ENCODE assay signal across 22 cellular contexts in the genomic region with DNA sequence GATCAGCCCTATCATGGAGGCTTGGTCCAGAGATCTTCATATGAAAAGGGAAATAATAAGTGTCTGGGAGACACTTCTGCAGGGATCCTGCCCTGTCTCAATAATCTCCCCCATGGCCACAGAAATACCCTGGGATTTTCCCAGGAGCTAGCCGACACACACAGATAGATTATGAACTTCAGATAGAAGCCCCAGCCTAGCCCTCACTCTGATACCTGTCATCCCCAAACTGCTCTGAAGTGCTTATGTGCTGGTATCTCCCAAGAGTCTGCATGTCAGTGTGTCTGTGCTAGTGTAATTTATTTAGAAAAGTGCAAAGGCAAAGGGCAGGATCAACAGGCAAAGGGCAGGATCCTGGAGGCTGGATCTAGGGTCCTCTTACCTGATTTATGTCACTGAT. TPM values are rescaled to one million over a fixed set of nuclear protein-coding genes. Genes with fewer than 3 reads are reported as not detected.
DNase-seq lines count a peak whose midpoint lies in the region; ATAC-seq and TF ChIP-seq lines count a peak whose summit lies in the region.
"Had no signal": no experiment of that assay in that cellular context is flagged by ENCODE, and none has a peak within 500 bp of the region (broad histone marks: within the 10 kb centered on the region; RNA-seq: fewer than 3 reads in every experiment).

No MANE protein-coding gene starts in this region.

- H3K27ac ChIP-seq in coronary artery: no peak overlapping the region
- no peak overlapping the region for H3K27ac ChIP-seq in upper lobe of right lung
- H3K27ac ChIP-seq: left lung, ovary, stomach, WERI-Rb-1 had no signal

- H3K4me1 ChIP-seq in upper lobe of right lung: no peaks in the 10 kb centered on the region
- H3K4me1 ChIP-seq: BE2C, left lung, stomach had no signal

- no peak for DNase-seq in activated CD8-positive, alpha-beta T cell treated with anti-CD3 and anti-CD28 coated beads for 36 hours
- no peak for DNase-seq in activated CD8-positive, alpha-beta T cell treated with anti-CD3 and anti-CD28 coated beads, Interleukin-2, amount 10 ng/mL, durations not matched to agents 7 days and 5 days
- DNase-seq in GM20000 (ENCODE audit: low spot score) (peak; percentile 4), coronary artery (ENCODE audit: low spot score) (peak; percentile 36), osteocyte (ENCODE audit: extremely low spot score, unreplicated experiment) (peak; percentile 19), upper lobe of right lung (no peak), NCI-H187 (lab: John Stamatoyannopoulos, UW) (no peak)
- DNase-seq: activated CD8-positive, alpha-beta memory T cell treated with anti-CD3 and anti-CD28 coated beads for 24 hours; amygdala; BE2C; central memory CD4-positive, alpha-beta T cell; DMS 273 treated with DMSO at 0.1 percent for 48 hours; GF-D8; KBM-7; left lung; MV-4-11; NCI-H2029; ovary; stomach; WERI-Rb-1 had no signal

- no peaks in the 10 kb centered on the region for H3K9me3 Mint-ChIP-seq in activated CD8-positive, alpha-beta T cell treated with anti-CD3 and anti-CD28 coated beads for 36 hours
- H3K9me3 Mint-ChIP-seq in activated CD8-positive, alpha-beta T cell treated with anti-CD3 and anti-CD28 coated beads, Interleukin-2, amount 10 ng/mL, durations not matched to agents 7 days and 5 days (ENCODE audit: insufficient read depth): no peaks in the 10 kb centered on the region
- no peaks in the 10 kb centered on the region for H3K9me3 Mint-ChIP-seq in osteocyte (ENCODE audit: unreplicated experiment)

- POLR2A ChIA-PET in activated CD8-positive, alpha-beta T cell treated with anti-CD3 and anti-CD28 coated beads for 36 hours (lab: Charles Lee): interaction anchor here (1.0 to 2.6 kb wide), 3 partner anchors 11 to 79 kb away, joined by 3 to 6 read pairs (median 5); no protein-coding TSS in a partner anchor
- POLR2A ChIA-PET in activated CD8-positive, alpha-beta T cell treated with anti-CD3 and anti-CD28 coated beads, Interleukin-2, amount 10 ng/mL, durations not matched to agents 7 days and 5 days (lab: Charles Lee): interaction anchor here (0.7 to 0.8 kb wide), 2 partner anchors 11 to 248 kb away, joined by 3 to 4 read pairs; no protein-coding TSS in a partner anchor

- CTCF ChIA-PET in activated CD8-positive, alpha-beta T cell treated with anti-CD3 and anti-CD28 coated beads for 36 hours (lab: Charles Lee): interaction anchor here (1.2 kb wide), 1 partner anchor 23 kb away, joined by 3 read pairs; no protein-coding TSS in a partner anchor
- CTCF ChIA-PET in activated CD8-positive, alpha-beta T cell treated with anti-CD3 and anti-CD28 coated beads, Interleukin-2, amount 10 ng/mL, durations not matched to agents 7 days and 5 days (lab: Charles Lee): no interaction called here

- no peaks in the 10 kb centered on the region for H3K27me3 Mint-ChIP-seq in activated CD8-positive, alpha-beta T cell treated with anti-CD3 and anti-CD28 coated beads for 36 hours
- no peaks in the 10 kb centered on the region for H3K27me3 Mint-ChIP-seq in activated CD8-positive, alpha-beta T cell treated with anti-CD3 and anti-CD28 coated beads, Interleukin-2, amount 10 ng/mL, durations not matched to agents 7 days and 5 days (ENCODE audit: low read depth)
- H3K27me3 Mint-ChIP-seq in osteocyte (ENCODE audit: unreplicated experiment): no peaks in the 10 kb centered on the region

- no peaks in the 10 kb centered on the region for H3K27me3 ChIP-seq in upper lobe of right lung
- H3K27me3 ChIP-seq: BE2C, left lung, ovary, stomach had no signal

- no peaks in the 10 kb centered on the region for H3K9me3 ChIP-seq in upper lobe of right lung
- H3K9me3 ChIP-seq: BE2C, left lung, ovary, stomach had no signal

- peaks cover 22% of the 10 kb centered on the region for H3K36me3 Mint-ChIP-seq in activated CD8-positive, alpha-beta T cell treated with anti-CD3 and anti-CD28 coated beads for 36 hours (ENCODE audit: low read depth)
- H3K36me3 Mint-ChIP-seq in activated CD8-positive, alpha-beta T cell treated with anti-CD3 and anti-CD28 coated beads, Interleukin-2, amount 10 ng/mL, durations not matched to agents 7 days and 5 days (ENCODE audit: low read depth): peaks cover 51% of the 10 kb centered on the region
- peaks cover 35% of the 10 kb centered on the region for H3K36me3 Mint-ChIP-seq in osteocyte (ENCODE audit: unreplicated experiment)

- H3K4me3 Mint-ChIP-seq in activated CD8-positive, alpha-beta T cell treated with anti-CD3 and anti-CD28 coated beads for 36 hours: no peak overlapping the region
- H3K4me3 Mint-ChIP-seq in activated CD8-positive, alpha-beta T cell treated with anti-CD3 and anti-CD28 coated beads, Interleukin-2, amount 10 ng/mL, durations not matched to agents 7 days and 5 days: no peak overlapping the region
- H3K4me3 Mint-ChIP-seq in osteocyte (ENCODE audit: unreplicated experiment): no peak overlapping the region

- peaks cover 34% of the 10 kb centered on the region for H3K36me3 ChIP-seq in upper lobe of right lung
- H3K36me3 ChIP-seq: ovary had no signal

- peaks cover 19% of the 10 kb centered on the region for H3K4me1 Mint-ChIP-seq in activated CD8-positive, alpha-beta T cell treated with anti-CD3 and anti-CD28 coated beads for 36 hours (ENCODE audit: low read depth)
- H3K4me1 Mint-ChIP-seq in activated CD8-positive, alpha-beta T cell treated with anti-CD3 and anti-CD28 coated beads, Interleukin-2, amount 10 ng/mL, durations not matched to agents 7 days and 5 days (ENCODE audit: low read depth): peaks cover 14% of the 10 kb centered on the region
- H3K4me1 Mint-ChIP-seq in osteocyte (ENCODE audit: unreplicated experiment): no peaks in the 10 kb centered on the region

- no peak for TF ChIP-seq CTCF in activated CD8-positive, alpha-beta T cell treated with anti-CD3 and anti-CD28 coated beads for 36 hours (IDR thresholded peaks at IDR 0.05)
- TF ChIP-seq CTCF in GM20000 (IDR thresholded peaks at IDR 0.05; ENCODE audit: extremely low read depth, missing control alignments) (no peak), coronary artery (IDR thresholded peaks at IDR 0.05) (no peak), osteocyte (IDR thresholded peaks at IDR 0.05) (no peak), upper lobe of right lung (IDR thresholded peaks at IDR 0.05) (no peak)

- H3K27ac Mint-ChIP-seq in activated CD8-positive, alpha-beta T cell treated with anti-CD3 and anti-CD28 coated beads for 36 hours: peak overlapping the region; percentile 18
- H3K27ac Mint-ChIP-seq in activated CD8-positive, alpha-beta T cell treated with anti-CD3 and anti-CD28 coated beads, Interleukin-2, amount 10 ng/mL, durations not matched to agents 7 days and 5 days: no peak overlapping the region
- H3K27ac Mint-ChIP-seq in osteocyte (ENCODE audit: unreplicated experiment): no peak overlapping the region
- H3K27ac Mint-ChIP-seq: activated T-helper 2 cell treated with anti-CD3 and anti-CD28 coated beads, Interferon-gamma antibody, Interleukin-2, Interleukin-4, amounts not matched to agents 10 μg/mL and 5 μg/mL and 100 μg/mL, durations not matched to agents 14 hours and 24 hours and 36 hours had no signal

- ATAC-seq in activated CD8-positive, alpha-beta T cell treated with anti-CD3 and anti-CD28 coated beads for 36 hours: no peak
- ATAC-seq in activated CD8-positive, alpha-beta T cell treated with anti-CD3 and anti-CD28 coated beads, Interleukin-2, amount 10 ng/mL, durations not matched to agents 7 days and 5 days: no peak
- no peak for ATAC-seq in HG03354 (IDR thresholded peaks at IDR 0.05; ENCODE audit: poor library complexity, severe bottlenecking, unreplicated experiment)
- no peak for ATAC-seq in upper lobe of right lung
- ATAC-seq: left lung had no signal

- no peak overlapping the region for H3K4me3 ChIP-seq in coronary artery
- no peak overlapping the region for H3K4me3 ChIP-seq in upper lobe of right lung
- H3K4me3 ChIP-seq: left lung, ovary, stomach had no signal

- intact Hi-C loops in activated CD8-positive, alpha-beta T cell treated with anti-CD3 and anti-CD28 coated beads for 36 hours (cut with micrococcal nuclease): no loop called here
- intact Hi-C loops in upper lobe of right lung (cut with DNase I): no loop called here

RNA-seq across cellular contexts. Expression of a gene that starts 38.7 kb away (rescaled TPM):
- total RNA-seq in activated CD8-positive, alpha-beta T cell treated with anti-CD3 and anti-CD28 coated beads for 36 hours: 10 to 100 TPM; 30.7 to 32.9 TPM
- total RNA-seq in activated CD8-positive, alpha-beta T cell treated with anti-CD3 and anti-CD28 coated beads, Interleukin-2, amount 10 ng/mL, durations not matched to agents 7 days and 5 days: 10 to 100 TPM; 18.9 to 23.7 TPM
- total RNA-seq in osteocyte: 20.2 and 20.3 TPM in 2 replicates
- total RNA-seq in upper lobe of right lung: 17.5 TPM

RNA-seq across cellular contexts. Expression of a gene that starts 40.8 kb away (rescaled TPM):
- 100 to 1,000 TPM; 236 to 237 TPM for total RNA-seq in activated CD8-positive, alpha-beta T cell treated with anti-CD3 and anti-CD28 coated beads for 36 hours
- 100 to 1,000 TPM; 223 to 225 TPM for total RNA-seq in activated CD8-positive, alpha-beta T cell treated with anti-CD3 and anti-CD28 coated beads, Interleukin-2, amount 10 ng/mL, durations not matched to agents 7 days and 5 days
- total RNA-seq in osteocyte: 257 and 269 TPM in 2 replicates
- total RNA-seq in upper lobe of right lung: 160 TPM

RNA-seq across cellular contexts. Expression of a gene that starts 59.3 kb away (rescaled TPM):
- total RNA-seq in activated CD8-positive, alpha-beta T cell treated with anti-CD3 and anti-CD28 coated beads for 36 hours: 10 to 100 TPM; 10.3 to 12.6 TPM
- total RNA-seq in activated CD8-positive, alpha-beta T cell treated with anti-CD3 and anti-CD28 coated beads, Interleukin-2, amount 10 ng/mL, durations not matched to agents 7 days and 5 days: 10 to 100 TPM; 15.5 to 18.7 TPM
- total RNA-seq in osteocyte: 19.0 and 19.1 TPM in 2 replicates
- total RNA-seq in upper lobe of right lung: 20.7 TPM

Comparison
In these comparisons a context has a peak if more than half of its experiments do, and no peak if none do; other contexts are left out.
1. DNase-seq: peak in GM20000 (single experiment), coronary artery (single experiment) and osteocyte (single experiment); none in activated CD8-positive, alpha-beta T cell treated with anti-CD3 and anti-CD28 coated beads for 36 hours (single experiment), activated CD8-positive, alpha-beta T cell treated with anti-CD3 and anti-CD28 coated beads, Interleukin-2, amount 10 ng/mL, durations not matched to agents 7 days and 5 days (single experiment), upper lobe of right lung (single experiment) and NCI-H187 (0 of 2).